Comparison of ENCODE assay signal across 9 cellular contexts in genomic region chr19:7868671-7869452, GRCh38. TPM values are rescaled to one million over a fixed set of nuclear protein-coding genes. Genes with fewer than 3 reads are reported as not detected.
A peak's percentile ranks its signal among the peaks of the same experiment; 100 is the strongest.
DNase-seq lines count a peak whose midpoint lies in the region; ATAC-seq lines count a peak whose summit lies in the region.
"Had no signal": no experiment of that assay in that cellular context is flagged by ENCODE, and none has a peak within 500 bp of the region (broad histone marks: within the 10 kb centered on the region; RNA-seq: fewer than 3 reads in every experiment).

No MANE protein-coding gene starts in this region.

- H3K4me3 ChIP-seq in BLaER1 (peak overlapping the region; percentile 67), iPS-15b (ENCODE audit: low read depth, low read length) (peak overlapping the region; percentile 69), skeletal muscle tissue (ENCODE audit: low read length in 3 of 3) (peak overlapping the region; percentile 51 to 57 (median 56))

- H3K4me3 Mint-ChIP-seq in T-helper 1 cell treated with Interleukin-12 subunit alpha and Interleukin-12 subunit beta and Interleukin-4 antibody, amounts not matched to agents 30 μg/mL and 1 μg/mL, for 36 hours = peak overlapping the region; percentile 65

- peak overlapping the region; percentile 64; the same call in 1 of the 2 replicates for H3K9ac ChIP-seq in BLaER1
- H3K9ac ChIP-seq in iPS-15b (ENCODE audit: low read depth, low read length) = no peak overlapping the region
- peak overlapping the region in 2 of 3 donors; percentile 45 to 51 for H3K9ac ChIP-seq in skeletal muscle tissue (ENCODE audit: low read depth in 1 of 3, low read length in 3 of 3)

- H3K36me3 ChIP-seq in BLaER1 (no peaks in the 10 kb centered on the region), iPS-15b (ENCODE audit: control insufficient read depth, insufficient read depth, low read length) (no peaks in the 10 kb centered on the region), skeletal muscle tissue (ENCODE audit: control insufficient read depth in 3 of 3, insufficient read depth in 3 of 3, low read length in 3 of 3) (no peaks in the 10 kb centered on the region)

- peaks cover 21% of the 10 kb centered on the region for H3K27me3 ChIP-seq in BLaER1
- H3K27me3 ChIP-seq in iPS-15b (ENCODE audit: control insufficient read depth, insufficient read depth, low read length) = peaks cover 44% of the 10 kb centered on the region
- peaks cover 35 to 56% (median 53%) of the 10 kb centered on the region in 3 donors for H3K27me3 ChIP-seq in skeletal muscle tissue (ENCODE audit: control insufficient read depth in 3 of 3, insufficient read depth in 3 of 3, low read length in 3 of 3)

- H3K4me1 ChIP-seq in BLaER1 = peaks cover 73% of the 10 kb centered on the region
- peaks cover 11% of the 10 kb centered on the region for H3K4me1 ChIP-seq in iPS-15b (ENCODE audit: control insufficient read depth, insufficient read depth, low read length)
- peaks cover 15 to 20% (median 15%) of the 10 kb centered on the region in 3 donors for H3K4me1 ChIP-seq in skeletal muscle tissue (ENCODE audit: control insufficient read depth in 3 of 3, insufficient read depth in 3 of 3, low read length in 3 of 3)

- H3K27ac ChIP-seq in BLaER1 (peak overlapping the region; percentile 73), skeletal muscle tissue (ENCODE audit: low read depth, low read length) (no peak overlapping the region)

- peaks cover 27% of the 10 kb centered on the region for H3K4me1 Mint-ChIP-seq in T-helper 1 cell treated with Interleukin-12 subunit alpha and Interleukin-12 subunit beta and Interleukin-4 antibody, amounts not matched to agents 30 μg/mL and 1 μg/mL, for 36 hours (ENCODE audit: low read depth)

- H3K9me3 ChIP-seq in BLaER1 (no peaks in the 10 kb centered on the region), iPS-15b (ENCODE audit: control insufficient read depth, insufficient read depth, low read length) (no peaks in the 10 kb centered on the region), skeletal muscle tissue (ENCODE audit: control insufficient read depth in 3 of 3, low read length in 3 of 3) (no peaks in the 10 kb centered on the region)

- ATAC-seq in GM19438 (IDR thresholded peaks at IDR 0.05; ENCODE audit: low read depth, unreplicated experiment) (peak; percentile 41), HG03565 (IDR thresholded peaks at IDR 0.05; ENCODE audit: unreplicated experiment) (peak; percentile 45)

- peaks cover 2% of the 10 kb centered on the region for H3K36me3 Mint-ChIP-seq in T-helper 1 cell treated with Interleukin-12 subunit alpha and Interleukin-12 subunit beta and Interleukin-4 antibody, amounts not matched to agents 30 μg/mL and 1 μg/mL, for 36 hours (ENCODE audit: low read depth)

- peaks cover 49% of the 10 kb centered on the region for H4K20me1 ChIP-seq in BLaER1

- peak in 31 of 56 donors; percentile 18 to 81 (median 49) for DNase-seq in amygdala (lab: John Stamatoyannopoulos, UW)
- DNase-seq in DMS153 (lab: John Stamatoyannopoulos, UW) = no peak

- H3K4me2 ChIP-seq in BLaER1 = peak overlapping the region; percentile 95

- no peaks in the 10 kb centered on the region for H3K9me3 Mint-ChIP-seq in T-helper 1 cell treated with Interleukin-12 subunit alpha and Interleukin-12 subunit beta and Interleukin-4 antibody, amounts not matched to agents 30 μg/mL and 1 μg/mL, for 36 hours

- H3K27ac Mint-ChIP-seq in T-helper 1 cell treated with Interleukin-12 subunit alpha and Interleukin-12 subunit beta and Interleukin-4 antibody, amounts not matched to agents 30 μg/mL and 1 μg/mL, for 36 hours = no peak overlapping the region

- H3K27me3 Mint-ChIP-seq in T-helper 1 cell treated with Interleukin-12 subunit alpha and Interleukin-12 subunit beta and Interleukin-4 antibody, amounts not matched to agents 30 μg/mL and 1 μg/mL, for 36 hours (ENCODE audit: low read depth) = peaks cover 59% of the 10 kb centered on the region

RNA-seq across cellular contexts. Expression of gene PRR36, which starts 5.3 kb away (rescaled TPM):
- not detected for total RNA-seq in skeletal muscle tissue
- total RNA-seq: M059J had no signal

RNA-seq across cellular contexts. Expression of gene LRRC8E, which starts 19.4 kb away (rescaled TPM):
- total RNA-seq in skeletal muscle tissue = under 0.01 TPM

RNA-seq across cellular contexts. Expression of gene MAP2K7, which starts 34.8 kb away (rescaled TPM):
- 9.4 TPM for total RNA-seq in skeletal muscle tissue

RNA-seq across cellular contexts. Expression of gene EVI5L, which starts 38.8 kb away (rescaled TPM):
- total RNA-seq in skeletal muscle tissue = 9.4 TPM

RNA-seq across cellular contexts. Expression of gene TGFBR3L, which starts 45.8 kb away (rescaled TPM):
- 1.6 TPM for total RNA-seq in skeletal muscle tissue
